ENCODE assay signal across 24 cellular contexts in genomic region chr1:162997499-162998285, GRCh38.
A peak's percentile ranks its signal among the peaks of the same experiment; 100 is the strongest.
DNase-seq lines count a peak whose midpoint lies in the region; ATAC-seq and TF ChIP-seq lines count a peak whose summit lies in the region.
"Had no signal": no experiment of that assay in that cellular context is flagged by ENCODE, and none has a peak within 500 bp of the region (broad histone marks: within the 10 kb centered on the region; RNA-seq: fewer than 3 reads in every experiment).

No MANE protein-coding gene starts in this region.

- H3K4me3 ChIP-seq in breast epithelium (no peak overlapping the region), astrocyte of the cerebellum (ENCODE audit: low read depth, low read length) (no peak overlapping the region), foreskin fibroblast (ENCODE audit: low read depth in 1 of 2, low read length in 2 of 2) (no peak overlapping the region), smooth muscle cell (no peak overlapping the region), transverse colon (no peak overlapping the region), right lobe of liver (no peak overlapping the region)

- no peaks in the 10 kb centered on the region for H3K36me3 Mint-ChIP-seq in MCF 10A (ENCODE audit: insufficient read depth, unreplicated experiment)
- H3K36me3 Mint-ChIP-seq: naive B cell, type B pancreatic cell had no signal

- peak overlapping the region; percentile 35 for H2AFZ ChIP-seq in smooth muscle cell (ENCODE audit: low read depth)

- TF ChIP-seq POLR2A in breast epithelium (IDR thresholded peaks at IDR 0.05), result no peak
- TF ChIP-seq POLR2A in transverse colon (IDR thresholded peaks at IDR 0.05), result no peak
- TF ChIP-seq POLR2A in right lobe of liver (IDR thresholded peaks at IDR 0.05), result no peak

- no peak for TF ChIP-seq CTCF in MCF 10A (IDR thresholded peaks at IDR 0.05; ENCODE audit: unreplicated experiment)
- no peak for TF ChIP-seq CTCF in breast epithelium (IDR thresholded peaks at IDR 0.05)
- TF ChIP-seq CTCF in astrocyte of the cerebellum (IDR thresholded peaks at IDR 0.05; ENCODE audit: low read depth, low read length, missing control alignments), result no peak
- no peak for TF ChIP-seq CTCF in foreskin fibroblast (IDR thresholded peaks at IDR 0.05; ENCODE audit: low read depth, low read length)
- TF ChIP-seq CTCF in smooth muscle cell (IDR thresholded peaks at IDR 0.05; ENCODE audit: borderline replicate concordance, insufficient read depth, poor library complexity, severe bottlenecking), result no peak
- no peak for TF ChIP-seq CTCF in transverse colon (IDR thresholded peaks at IDR 0.05)
- no peak for TF ChIP-seq CTCF in right lobe of liver (IDR thresholded peaks at IDR 0.05)

- no peaks in the 10 kb centered on the region for H3F3A ChIP-seq in smooth muscle cell (ENCODE audit: low read depth)

- no peaks in the 10 kb centered on the region for H3K4me1 Mint-ChIP-seq in MCF 10A (ENCODE audit: insufficient read depth, unreplicated experiment)
- H3K4me1 Mint-ChIP-seq: activated CD4-positive, alpha-beta memory T cell treated with anti-CD3 and anti-CD28 coated beads, Interleukin-2, amount 10 ng/mL, durations not matched to agents 7 days and 5 days; activated naive CD8-positive, alpha-beta T cell treated with anti-CD3 and anti-CD28 coated beads, Interleukin-2, amount 50 U/mL, for 24 hours; naive B cell; stimulated activated naive CD8-positive, alpha-beta T cell treated with anti-CD3 and anti-CD28 coated beads, Interleukin-15, amount 100 ng/mL, for 72 hours had no signal

- no peak overlapping the region for H3K27ac ChIP-seq in breast epithelium
- H3K27ac ChIP-seq in smooth muscle cell (ENCODE audit: low read depth), result peak overlapping the region; percentile 29
- H3K27ac ChIP-seq in transverse colon, result no peak overlapping the region
- H3K27ac ChIP-seq in right lobe of liver, result no peak overlapping the region
- H3K27ac ChIP-seq: HL-60 had no signal

- 94% methylated on average over 2 of the region's 2 CpGs for WGBS in smooth muscle cell (ENCODE audit: low lambda C conversion rate)
- 77 to 90% methylated on average over 2 of the region's 2 CpGs for WGBS in transverse colon (ENCODE audit: low coverage in 1 of 2), 2 donors
- 55% methylated on average over 2 of the region's 2 CpGs for WGBS in right lobe of liver (ENCODE audit: insufficient coverage, low coverage, low lambda C conversion rate, missing lambda C conversion rate)

- DNase-seq in MCF 10A (ENCODE audit: unreplicated experiment) (peak; percentile 16), breast epithelium (ENCODE audit: low spot score in 2 of 2) (no peak), astrocyte of the cerebellum (ENCODE audit: low read depth) (peak; percentile 29), foreskin fibroblast (peak; percentile 36 to 62), smooth muscle cell (lab: John Stamatoyannopoulos, UW; ENCODE audit: unreplicated experiment) (no peak), transverse colon (no peak), right lobe of liver (no peak)
- DNase-seq: 8988T; activated CD4-positive, alpha-beta memory T cell treated with anti-CD3 and anti-CD28 coated beads, Interleukin-2, amount 10 ng/mL, durations not matched to agents 7 days and 5 days; activated CD4-positive, CD25-positive, alpha-beta regulatory T cell; activated effector memory CD4-positive, alpha-beta T cell treated with Interleukin-2 at 50 U/mL for 16 hours; activated naive CD8-positive, alpha-beta T cell treated with anti-CD3 and anti-CD28 coated beads, Interleukin-2, amount 50 U/mL, for 24 hours; Caco-2; central memory CD4-positive, alpha-beta T cell; naive B cell; NCI-H1436; NCI-H526 treated with DMSO at 0.1 percent for 48 hours; nucleus accumbens; retina; stimulated activated naive CD8-positive, alpha-beta T cell treated with anti-CD3 and anti-CD28 coated beads, Interleukin-15, amount 100 ng/mL, for 72 hours; T1000 had no signal

- H3K27me3 ChIP-seq in breast epithelium (no peaks in the 10 kb centered on the region), smooth muscle cell (ENCODE audit: low read depth) (no peaks in the 10 kb centered on the region), transverse colon (no peaks in the 10 kb centered on the region), right lobe of liver (no peaks in the 10 kb centered on the region)

- H3K27ac Mint-ChIP-seq in MCF 10A (ENCODE audit: low read depth, unreplicated experiment), result no peak overlapping the region
- H3K27ac Mint-ChIP-seq: activated CD4-positive, alpha-beta memory T cell treated with anti-CD3 and anti-CD28 coated beads, Interleukin-2, amount 10 ng/mL, durations not matched to agents 7 days and 5 days; activated naive CD8-positive, alpha-beta T cell treated with anti-CD3 and anti-CD28 coated beads, Interleukin-2, amount 50 U/mL, for 24 hours; naive B cell; stimulated activated naive CD8-positive, alpha-beta T cell treated with anti-CD3 and anti-CD28 coated beads, Interleukin-15, amount 100 ng/mL, for 72 hours; type B pancreatic cell had no signal

- no peaks in the 10 kb centered on the region for H3K9me3 Mint-ChIP-seq in MCF 10A (ENCODE audit: unreplicated experiment)
- H3K9me3 Mint-ChIP-seq: activated CD4-positive, alpha-beta memory T cell treated with anti-CD3 and anti-CD28 coated beads, Interleukin-2, amount 10 ng/mL, durations not matched to agents 7 days and 5 days; activated naive CD8-positive, alpha-beta T cell treated with anti-CD3 and anti-CD28 coated beads, Interleukin-2, amount 50 U/mL, for 24 hours; stimulated activated naive CD8-positive, alpha-beta T cell treated with anti-CD3 and anti-CD28 coated beads, Interleukin-15, amount 100 ng/mL, for 72 hours; type B pancreatic cell had no signal

- no peaks in the 10 kb centered on the region for H4K20me1 ChIP-seq in smooth muscle cell (ENCODE audit: low read depth)

- intact Hi-C loops in MCF 10A (cut with micrococcal nuclease) (no loop called here), breast epithelium (cut with DNase I; ENCODE audit: low total_unique reads) (no loop called here), transverse colon (cut with DNase I; ENCODE audit: low total_unique reads) (no loop called here), right lobe of liver (cut with DNase I) (no loop called here)

- H3K4me1 ChIP-seq in breast epithelium (no peaks in the 10 kb centered on the region), smooth muscle cell (ENCODE audit: low read depth) (no peaks in the 10 kb centered on the region), transverse colon (no peaks in the 10 kb centered on the region), right lobe of liver (no peaks in the 10 kb centered on the region)
- H3K4me1 ChIP-seq: Caco-2 had no signal

- H3K9me3 ChIP-seq in breast epithelium, result no peaks in the 10 kb centered on the region
- no peaks in the 10 kb centered on the region for H3K9me3 ChIP-seq in smooth muscle cell (replicated peaks; ENCODE audit: low read depth)
- no peaks in the 10 kb centered on the region for H3K9me3 ChIP-seq in transverse colon
- no peaks in the 10 kb centered on the region for H3K9me3 ChIP-seq in right lobe of liver
- H3K9me3 ChIP-seq: Caco-2 had no signal

- ATAC-seq in right lobe of liver (no peak), HG02759 (IDR thresholded peaks at IDR 0.05; ENCODE audit: unreplicated experiment) (no peak)
- ATAC-seq: activated naive CD8-positive, alpha-beta T cell treated with anti-CD3 and anti-CD28 coated beads, Interleukin-2, amount 50 U/mL, for 24 hours; stimulated activated naive CD8-positive, alpha-beta T cell treated with anti-CD3 and anti-CD28 coated beads, Interleukin-15, amount 100 ng/mL, for 72 hours had no signal

- no TSS peak for BruUV-seq in MCF 10A (replicated peaks; lab: Mats Ljungman, UMichigan)

- TF ChIP-seq EP300 in transverse colon (IDR thresholded peaks at IDR 0.05; ENCODE audit: low read depth), result no peak

- POLR2A ChIA-PET in MCF 10A (lab: Yijun Ruan, JAX), result interaction anchor here (1.6 kb wide), 1 partner anchor 10 kb away, joined by 3 read pairs; no protein-coding TSS in a partner anchor

- CTCF ChIA-PET in MCF 10A (lab: Yijun Ruan, JAX), result interaction anchor here (0.6 to 0.7 kb wide), 2 partner anchors 20 to 99 kb away, joined by 3 to 5 read pairs; no protein-coding TSS in a partner anchor

- H3K4me3 Mint-ChIP-seq in MCF 10A (ENCODE audit: unreplicated experiment), result no peak overlapping the region
- H3K4me3 Mint-ChIP-seq: activated CD4-positive, alpha-beta memory T cell treated with anti-CD3 and anti-CD28 coated beads, Interleukin-2, amount 10 ng/mL, durations not matched to agents 7 days and 5 days; activated naive CD8-positive, alpha-beta T cell treated with anti-CD3 and anti-CD28 coated beads, Interleukin-2, amount 50 U/mL, for 24 hours; naive B cell; stimulated activated naive CD8-positive, alpha-beta T cell treated with anti-CD3 and anti-CD28 coated beads, Interleukin-15, amount 100 ng/mL, for 72 hours; type B pancreatic cell had no signal

- H3K27me3 Mint-ChIP-seq in MCF 10A (ENCODE audit: insufficient read depth, unreplicated experiment), result no peaks in the 10 kb centered on the region
- H3K27me3 Mint-ChIP-seq: stimulated activated naive CD8-positive, alpha-beta T cell treated with anti-CD3 and anti-CD28 coated beads, Interleukin-15, amount 100 ng/mL, for 72 hours; type B pancreatic cell had no signal

- no peak overlapping the region for H3K9ac ChIP-seq in smooth muscle cell (ENCODE audit: low read depth)

- in situ Hi-C loops in astrocyte of the cerebellum (cut with HindIII; ENCODE audit: low sequenced_read_pairs), result no loop called here
- in situ Hi-C loops in transverse colon (cut with MboI; ENCODE audit: low pct_ligation_motif_present in 1 of 4, low pct_unique_long_range_greater_than_20kb in 1 of 4, low sequenced_read_pairs in 3 of 4), result no loop called here

- peak overlapping the region; percentile 46 for H3K4me2 ChIP-seq in smooth muscle cell

- H3K36me3 ChIP-seq in breast epithelium (no peaks in the 10 kb centered on the region), smooth muscle cell (ENCODE audit: low read depth) (no peaks in the 10 kb centered on the region), transverse colon (no peaks in the 10 kb centered on the region), right lobe of liver (no peaks in the 10 kb centered on the region)

- no peaks in the 10 kb centered on the region for H3K79me2 ChIP-seq in smooth muscle cell (ENCODE audit: low read depth)

Comparison
In these comparisons a context has a peak if more than half of its experiments do, and no peak if none do; other contexts are left out.
1. DNase-seq: peak in MCF 10A (single experiment), astrocyte of the cerebellum (single experiment) and foreskin fibroblast (2 of 2); none in breast epithelium (0 of 2), smooth muscle cell (single experiment), transverse colon (single experiment) and right lobe of liver (0 of 3).